27 cellular contexts compared by ENCODE assay signal in the genomic region with DNA sequence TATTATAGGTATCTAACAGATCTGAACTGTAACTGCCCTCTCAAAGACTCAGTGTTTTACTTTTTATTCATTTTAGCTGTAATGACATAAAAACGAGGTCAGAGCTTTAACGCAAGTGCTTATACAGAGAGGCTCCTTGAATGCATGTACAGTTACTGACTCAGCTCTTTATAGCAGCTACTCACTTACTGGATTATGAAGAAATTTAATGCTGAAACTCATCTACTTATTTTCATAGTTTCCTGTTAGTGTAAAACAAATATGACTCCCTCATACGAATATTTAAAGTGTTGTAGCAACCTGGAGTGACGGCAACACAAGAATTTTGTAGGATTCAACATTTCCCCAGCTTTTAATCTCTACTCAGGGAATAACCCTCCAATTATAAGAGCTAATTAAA. TPM values are rescaled to one million over a fixed set of nuclear protein-coding genes. Genes with fewer than 3 reads are reported as not detected.
"Had no signal": no experiment of that assay in that cellular context is flagged by ENCODE, and none has a peak within 500 bp of the region (broad histone marks: within the 10 kb centered on the region; RNA-seq: fewer than 3 reads in every experiment).

No MANE protein-coding gene starts in this region.

- H3K9me3 Mint-ChIP-seq: activated CD4-positive, alpha-beta memory T cell treated with anti-CD3 and anti-CD28 coated beads, Interleukin-2, amount 10 ng/mL, durations not matched to agents 7 days and 5 days; activated CD4-positive, alpha-beta T cell treated with anti-CD3 and anti-CD28 coated beads, Interleukin-2, amount 10 ng/mL, durations not matched to agents 24 days and 14 days; activated naive CD8-positive, alpha-beta T cell treated with anti-CD3 and anti-CD28 coated beads, Interleukin-2, amount 10 ng/mL, durations not matched to agents 7 days and 5 days; immature natural killer cell; naive thymus-derived CD8-positive, alpha-beta T cell; stimulated activated naive CD8-positive, alpha-beta T cell treated with anti-CD3 and anti-CD28 coated beads, Interleukin-15, Interleukin-2, amounts not matched to agents 100 ng/mL and 50 ng/mL, for 24 hours; type B pancreatic cell had no signal

- H3K27me3 ChIP-seq: heart left ventricle, right lobe of liver, vagina had no signal

- H3K27me3 Mint-ChIP-seq: activated CD4-positive, alpha-beta memory T cell treated with anti-CD3 and anti-CD28 coated beads, Interleukin-2, amount 10 ng/mL, durations not matched to agents 7 days and 5 days; activated CD4-positive, alpha-beta T cell treated with anti-CD3 and anti-CD28 coated beads, Interleukin-2, amount 10 ng/mL, durations not matched to agents 24 days and 14 days; activated CD8-positive, alpha-beta memory T cell treated with anti-CD3 and anti-CD28 coated beads, Interleukin-2, amount 10 ng/mL, durations not matched to agents 7 days and 5 days; activated naive CD8-positive, alpha-beta T cell treated with anti-CD3 and anti-CD28 coated beads, Interleukin-2, amount 10 ng/mL, durations not matched to agents 7 days and 5 days; naive thymus-derived CD8-positive, alpha-beta T cell; stimulated activated naive CD8-positive, alpha-beta T cell treated with anti-CD3 and anti-CD28 coated beads, Interleukin-15, Interleukin-2, amounts not matched to agents 100 ng/mL and 50 ng/mL, for 24 hours; type B pancreatic cell had no signal

- H3K4me3 Mint-ChIP-seq: activated CD4-positive, alpha-beta memory T cell treated with anti-CD3 and anti-CD28 coated beads, Interleukin-2, amount 10 ng/mL, durations not matched to agents 7 days and 5 days; activated CD4-positive, alpha-beta T cell treated with anti-CD3 and anti-CD28 coated beads, Interleukin-2, amount 10 ng/mL, durations not matched to agents 24 days and 14 days; activated CD8-positive, alpha-beta memory T cell treated with anti-CD3 and anti-CD28 coated beads, Interleukin-2, amount 10 ng/mL, durations not matched to agents 7 days and 5 days; activated naive CD8-positive, alpha-beta T cell treated with anti-CD3 and anti-CD28 coated beads, Interleukin-2, amount 10 ng/mL, durations not matched to agents 7 days and 5 days; immature natural killer cell; naive thymus-derived CD8-positive, alpha-beta T cell; stimulated activated naive CD8-positive, alpha-beta T cell treated with anti-CD3 and anti-CD28 coated beads, Interleukin-15, Interleukin-2, amounts not matched to agents 100 ng/mL and 50 ng/mL, for 24 hours; type B pancreatic cell had no signal

- H3K27ac Mint-ChIP-seq: activated CD4-positive, alpha-beta memory T cell treated with anti-CD3 and anti-CD28 coated beads, Interleukin-2, amount 10 ng/mL, durations not matched to agents 7 days and 5 days; activated CD4-positive, alpha-beta T cell treated with anti-CD3 and anti-CD28 coated beads, Interleukin-2, amount 10 ng/mL, durations not matched to agents 24 days and 14 days; activated CD8-positive, alpha-beta memory T cell treated with anti-CD3 and anti-CD28 coated beads, Interleukin-2, amount 10 ng/mL, durations not matched to agents 7 days and 5 days; activated naive CD8-positive, alpha-beta T cell treated with anti-CD3 and anti-CD28 coated beads, Interleukin-2, amount 10 ng/mL, durations not matched to agents 7 days and 5 days; stimulated activated naive CD8-positive, alpha-beta T cell treated with anti-CD3 and anti-CD28 coated beads, Interleukin-15, Interleukin-2, amounts not matched to agents 100 ng/mL and 50 ng/mL, for 24 hours; type B pancreatic cell had no signal

- FAIRE-seq: endothelial cell of umbilical vein had no signal

- ATAC-seq: activated CD8-positive, alpha-beta memory T cell treated with anti-CD3 and anti-CD28 coated beads, Interleukin-2, amount 10 ng/mL, durations not matched to agents 7 days and 5 days; heart left ventricle; left lobe of liver; naive thymus-derived CD8-positive, alpha-beta T cell; right lobe of liver had no signal

- H3K4me3 ChIP-seq: heart left ventricle, lower lobe of right lung, right lobe of liver, vagina had no signal

- H3K9me3 ChIP-seq: heart left ventricle, lower lobe of right lung, right lobe of liver, vagina had no signal

- H3K4me1 ChIP-seq: heart left ventricle, lower lobe of right lung, right lobe of liver, vagina had no signal

- DNase-seq: activated CD4-positive, alpha-beta memory T cell treated with anti-CD3 and anti-CD28 coated beads, Interleukin-2, amount 10 ng/mL, durations not matched to agents 7 days and 5 days; activated CD4-positive, alpha-beta T cell treated with anti-CD3 and anti-CD28 coated beads, Interleukin-2, amount 10 ng/mL, durations not matched to agents 24 days and 14 days; activated CD4-positive, CD25-positive, alpha-beta regulatory T cell treated with anti-CD3 and anti-CD28 coated beads, Interleukin-2, amount 50 U/mL, for 72 hours; activated CD8-positive, alpha-beta memory T cell treated with anti-CD3 and anti-CD28 coated beads, Interleukin-2, amount 10 ng/mL, durations not matched to agents 7 days and 5 days; activated effector memory CD4-positive, alpha-beta T cell treated with Interleukin-2 at 50 U/mL for 16 hours; activated naive CD4-positive, alpha-beta T cell treated with Interleukin-2 at 50 U/mL for 16 hours; activated naive CD8-positive, alpha-beta T cell treated with anti-CD3 and anti-CD28 coated beads, Interleukin-2, amount 10 ng/mL, durations not matched to agents 7 days and 5 days; activated T-cell treated with anti-CD3 and anti-CD28 coated beads, Interleukin-2, amount 50 U/mL, for 48 hours; amniotic stem cell; caudate nucleus; cortex of kidney; foreskin fibroblast; heart left ventricle; hypothalamus; immature natural killer cell; kidney glomerular epithelial cell; lower lobe of right lung; mesenchymal stem cell; naive thymus-derived CD8-positive, alpha-beta T cell; right lobe of liver; stimulated activated CD4-positive, alpha-beta T cell treated with anti-CD3 and anti-CD28 coated beads, Interleukin-12 subunit alpha, Interleukin-12 subunit beta, amount 100 ng/mL, for 4 hours; stimulated activated CD4-positive, alpha-beta T cell treated with anti-CD3 and anti-CD28 coated beads, Interleukin-4, amount 100 ng/mL, for 1 hour had no signal

- H3K4me1 Mint-ChIP-seq: immature natural killer cell had no signal

- H3K27ac ChIP-seq: heart left ventricle, lower lobe of right lung, right lobe of liver, vagina had no signal

RNA-seq across cellular contexts. Expression of gene CATSPERE, which starts 42.1 kb away (rescaled TPM):
- total RNA-seq: activated CD4-positive, alpha-beta T cell treated with anti-CD3 and anti-CD28 coated beads, Interleukin-2, amount 10 ng/mL, durations not matched to agents 24 days and 14 days had no signal
